ENCODE assay signal across 8 cellular contexts in the genomic region with DNA sequence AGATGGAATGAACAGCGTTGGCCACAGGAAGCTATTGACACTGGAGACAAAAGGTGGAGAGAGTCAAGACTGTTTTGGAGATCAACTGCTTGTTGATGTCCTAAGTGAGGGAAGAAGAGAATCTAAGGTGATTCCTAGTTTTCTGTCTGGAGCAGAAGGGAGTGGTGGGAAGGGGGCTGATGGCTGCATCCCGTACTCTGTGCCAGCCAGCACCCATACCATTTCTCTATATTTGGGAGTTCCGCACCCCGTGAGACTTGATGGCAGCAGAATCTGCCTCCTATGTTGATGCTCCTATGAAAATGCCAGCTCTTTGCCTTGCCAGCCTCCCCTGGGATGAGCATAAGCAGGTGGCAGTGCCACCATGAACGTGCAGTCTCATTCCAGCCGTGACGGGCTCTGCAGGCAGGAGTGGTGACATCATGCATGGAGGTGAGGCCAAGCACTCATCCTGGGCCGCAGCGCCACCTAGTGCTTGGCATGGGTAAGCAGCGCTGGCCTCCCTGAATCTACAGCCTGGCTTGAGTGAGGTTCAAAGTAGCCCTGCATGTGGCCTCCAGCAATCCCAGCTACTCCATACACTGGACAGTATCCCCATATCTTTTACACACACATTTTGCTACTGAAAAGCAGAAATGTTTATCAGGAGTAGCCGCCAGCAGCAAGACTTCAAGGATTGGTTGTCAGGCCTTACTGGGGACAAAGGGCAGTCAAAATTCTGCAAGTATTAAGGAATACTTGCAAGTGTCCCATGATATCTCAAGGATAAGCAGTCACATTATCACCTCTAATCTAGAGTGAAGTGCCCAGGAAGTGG. TPM values are rescaled to one million over a fixed set of nuclear protein-coding genes. Genes with fewer than 3 reads are reported as not detected.
DNase-seq lines count a peak whose midpoint lies in the region; ATAC-seq and TF ChIP-seq lines count a peak whose summit lies in the region.

No MANE protein-coding gene starts in this region.

- TF ChIP-seq CTCF in BJ (IDR thresholded peaks at IDR 0.05; ENCODE audit: insufficient read depth, low read depth, low read length) (peak; percentile 99), colonic mucosa (IDR thresholded peaks at IDR 0.05) (peak; percentile 98), right lobe of liver (IDR thresholded peaks at IDR 0.05) (peak; percentile 93 to 100 (median 98))

- intact Hi-C loops in activated CD4-positive, alpha-beta T cell treated with anti-CD3 and anti-CD28 coated beads, Interleukin-2, amount 10 ng/mL, durations not matched to agents 24 days and 14 days (cut with micrococcal nuclease) = loop anchor here (1.0 to 5.0 kb wide), 2 partner anchors 444 to 616 kb away; no protein-coding TSS in a partner anchor
- intact Hi-C loops in colonic mucosa (cut with DNase I) (no loop called here), right lobe of liver (cut with DNase I) (no loop called here)

- H3K27me3 ChIP-seq in BJ (ENCODE audit: control insufficient read depth, insufficient read depth, low read length) (no peaks in the 10 kb centered on the region), colonic mucosa (no peaks in the 10 kb centered on the region), right lobe of liver (no peaks in the 10 kb centered on the region)

- peak overlapping the region; percentile 10 for H3K4me3 Mint-ChIP-seq in activated CD4-positive, alpha-beta T cell treated with anti-CD3 and anti-CD28 coated beads, Interleukin-2, amount 10 ng/mL, durations not matched to agents 24 days and 14 days

- H3K27me3 Mint-ChIP-seq in activated CD4-positive, alpha-beta T cell treated with anti-CD3 and anti-CD28 coated beads, Interleukin-2, amount 10 ng/mL, durations not matched to agents 24 days and 14 days = peaks cover 5% of the 10 kb centered on the region

- peaks cover 15% of the 10 kb centered on the region for H3K4me1 Mint-ChIP-seq in activated CD4-positive, alpha-beta T cell treated with anti-CD3 and anti-CD28 coated beads, Interleukin-2, amount 10 ng/mL, durations not matched to agents 24 days and 14 days

- H3K36me3 Mint-ChIP-seq in activated CD4-positive, alpha-beta T cell treated with anti-CD3 and anti-CD28 coated beads, Interleukin-2, amount 10 ng/mL, durations not matched to agents 24 days and 14 days (ENCODE audit: low read depth) = no peaks in the 10 kb centered on the region

- no peak overlapping the region for H3K9ac ChIP-seq in colonic mucosa (ENCODE audit: low read depth in 2 of 2, low read length in 2 of 2)

- DNase-seq in BJ (ENCODE audit: low read depth) = no peak
- peak; percentile 66 for DNase-seq in GM19240 (ENCODE audit: insufficient read length, low spot score)
- DNase-seq in NCI-H510A treated with DMSO at 0.1 percent for 48 hours (lab: John Stamatoyannopoulos, UW) = peak; percentile 61
- DNase-seq in activated CD4-positive, alpha-beta T cell treated with anti-CD3 and anti-CD28 coated beads, Interleukin-2, amount 10 ng/mL, durations not matched to agents 24 days and 14 days = peak; percentile 94
- DNase-seq in colonic mucosa = peak; percentile 80
- DNase-seq in right lobe of liver = peak; percentile 83 to 89 (median 83)
- peak; percentile 75 to 78 for DNase-seq in stimulated activated CD4-positive, alpha-beta T cell treated with anti-CD3 and anti-CD28 coated beads, Interleukin-4, amount 100 ng/mL, for 48 hours (ENCODE audit: low read depth in 2 of 2)

- no peak for TF ChIP-seq POLR2A in right lobe of liver (IDR thresholded peaks at IDR 0.05)

- no peaks in the 10 kb centered on the region for H3K9me3 ChIP-seq in colonic mucosa
- no peaks in the 10 kb centered on the region for H3K9me3 ChIP-seq in right lobe of liver

- peak overlapping the region; percentile 34 for H3K27ac Mint-ChIP-seq in activated CD4-positive, alpha-beta T cell treated with anti-CD3 and anti-CD28 coated beads, Interleukin-2, amount 10 ng/mL, durations not matched to agents 24 days and 14 days

- H3K9me3 Mint-ChIP-seq in activated CD4-positive, alpha-beta T cell treated with anti-CD3 and anti-CD28 coated beads, Interleukin-2, amount 10 ng/mL, durations not matched to agents 24 days and 14 days = no peaks in the 10 kb centered on the region

- H3K27ac ChIP-seq in colonic mucosa (no peak overlapping the region), right lobe of liver (no peak overlapping the region)

- H3K4me3 ChIP-seq in BJ (ENCODE audit: low read depth, low read length) (no peak overlapping the region), colonic mucosa (no peak overlapping the region), right lobe of liver (no peak overlapping the region)

- 16% methylated on average over 5 of the region's 11 CpGs for WGBS in right lobe of liver (ENCODE audit: insufficient coverage, low coverage, low lambda C conversion rate, missing lambda C conversion rate)

- no peaks in the 10 kb centered on the region for H3K36me3 ChIP-seq in BJ (ENCODE audit: control insufficient read depth, insufficient read depth, low read length)
- H3K36me3 ChIP-seq in colonic mucosa = no peaks in the 10 kb centered on the region
- H3K36me3 ChIP-seq in right lobe of liver = no peaks in the 10 kb centered on the region

- H3K4me1 ChIP-seq in colonic mucosa (no peaks in the 10 kb centered on the region), right lobe of liver (peaks cover 0 to 4% (median 0%) of the 10 kb centered on the region in 4 donors)

- CTCF ChIA-PET in BJ (lab: Yijun Ruan, JAX) = interaction anchor here (0.6 to 4.0 kb wide), 20 partner anchors 8 to 144 kb away, joined by 3 to 23 read pairs (median 4); no protein-coding TSS in a partner anchor

- POLR2A ChIA-PET in BJ (lab: Charles Lee) = no interaction called here

- ATAC-seq in HG03460 (IDR thresholded peaks at IDR 0.05; ENCODE audit: unreplicated experiment) = peak; percentile 87
- ATAC-seq in right lobe of liver = peak; percentile 99 to 100 (median 99)

RNA-seq across cellular contexts. Expression of a gene that starts 43.0 kb away (rescaled TPM):
- 0.34 and 0.53 TPM in 2 replicates for polyA plus RNA-seq in BJ (2011; rRNA removed)
- polyA minus RNA-seq in BJ (2011; rRNA and poly(A)+ RNA removed) = 0.10 and 0.28 TPM in 2 replicates
- 0.47 and 0.71 TPM in 2 replicates for total RNA-seq in activated CD4-positive, alpha-beta T cell treated with anti-CD3 and anti-CD28 coated beads, Interleukin-2, amount 10 ng/mL, durations not matched to agents 24 days and 14 days
- total RNA-seq in colonic mucosa (10 to 100 TPM; 11.2 to 14.6 TPM), right lobe of liver (10 to 100 TPM in 1 of 6 experiments, 1 to 10 TPM in 5; 2.1 to 11.4 (median 3.4) TPM)
